Comparison of ENCODE assay signal across 1 cellular context in genomic region chr19:1734328-1734966, GRCh38.
TF ChIP-seq lines count a peak whose summit lies in the region.

No MANE protein-coding gene starts in this region.

TF ChIP-seq in GM23338, 12 proteins besides CTCF, POLR2A, EP300 and RAD21:
- no peak for TF ChIP-seq JUNB (IDR thresholded peaks at IDR 0.05; ENCODE audit: unreplicated experiment)
- TF ChIP-seq CREB1 (CRISPR knock-in tag; IDR thresholded peaks at IDR 0.05; ENCODE audit: low read depth), result no peak
- TF ChIP-seq EZH2 (IDR thresholded peaks at IDR 0.05; ENCODE audit: low read depth, unreplicated experiment), result no peak
- no peak for TF ChIP-seq EZH2phosphoT487 (IDR thresholded peaks at IDR 0.05; ENCODE audit: unreplicated experiment)
- no peak for TF ChIP-seq STAT1 (IDR thresholded peaks at IDR 0.05; ENCODE audit: unreplicated experiment)
- no peak for TF ChIP-seq ETS1 (IDR thresholded peaks at IDR 0.05)
- no peak for TF ChIP-seq POLR2AphosphoS5 (IDR thresholded peaks at IDR 0.05; ENCODE audit: low read depth)
- TF ChIP-seq ZNF331 (CRISPR knock-in tag; IDR thresholded peaks at IDR 0.05; ENCODE audit: low read depth), result no peak
- no peak for TF ChIP-seq NANOG (IDR thresholded peaks at IDR 0.05; ENCODE audit: borderline replicate concordance)
- no peak for TF ChIP-seq ZNF114 (CRISPR knock-in tag; IDR thresholded peaks at IDR 0.05)
- TF ChIP-seq, protein P1, sequence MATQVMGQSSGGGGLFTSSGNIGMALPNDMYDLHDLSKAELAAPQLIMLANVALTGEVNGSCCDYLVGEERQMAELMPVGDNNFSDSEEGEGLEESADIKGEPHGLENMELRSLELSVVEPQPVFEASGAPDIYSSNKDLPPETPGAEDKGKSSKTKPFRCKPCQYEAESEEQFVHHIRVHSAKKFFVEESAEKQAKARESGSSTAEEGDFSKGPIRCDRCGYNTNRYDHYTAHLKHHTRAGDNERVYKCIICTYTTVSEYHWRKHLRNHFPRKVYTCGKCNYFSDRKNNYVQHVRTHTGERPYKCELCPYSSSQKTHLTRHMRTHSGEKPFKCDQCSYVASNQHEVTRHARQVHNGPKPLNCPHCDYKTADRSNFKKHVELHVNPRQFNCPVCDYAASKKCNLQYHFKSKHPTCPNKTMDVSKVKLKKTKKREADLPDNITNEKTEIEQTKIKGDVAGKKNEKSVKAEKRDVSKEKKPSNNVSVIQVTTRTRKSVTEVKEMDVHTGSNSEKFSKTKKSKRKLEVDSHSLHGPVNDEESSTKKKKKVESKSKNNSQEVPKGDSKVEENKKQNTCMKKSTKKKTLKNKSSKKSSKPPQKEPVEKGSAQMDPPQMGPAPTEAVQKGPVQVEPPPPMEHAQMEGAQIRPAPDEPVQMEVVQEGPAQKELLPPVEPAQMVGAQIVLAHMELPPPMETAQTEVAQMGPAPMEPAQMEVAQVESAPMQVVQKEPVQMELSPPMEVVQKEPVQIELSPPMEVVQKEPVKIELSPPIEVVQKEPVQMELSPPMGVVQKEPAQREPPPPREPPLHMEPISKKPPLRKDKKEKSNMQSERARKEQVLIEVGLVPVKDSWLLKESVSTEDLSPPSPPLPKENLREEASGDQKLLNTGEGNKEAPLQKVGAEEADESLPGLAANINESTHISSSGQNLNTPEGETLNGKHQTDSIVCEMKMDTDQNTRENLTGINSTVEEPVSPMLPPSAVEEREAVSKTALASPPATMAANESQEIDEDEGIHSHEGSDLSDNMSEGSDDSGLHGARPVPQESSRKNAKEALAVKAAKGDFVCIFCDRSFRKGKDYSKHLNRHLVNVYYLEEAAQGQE (IDR thresholded peaks at IDR 0.05; ENCODE audit: unreplicated experiment), result no peak
- TF ChIP-seq ZNF462 (CRISPR knock-in tag; IDR thresholded peaks at IDR 0.05), result no peak
